ENCODE assay signal across 8 cellular contexts in the genomic region with DNA sequence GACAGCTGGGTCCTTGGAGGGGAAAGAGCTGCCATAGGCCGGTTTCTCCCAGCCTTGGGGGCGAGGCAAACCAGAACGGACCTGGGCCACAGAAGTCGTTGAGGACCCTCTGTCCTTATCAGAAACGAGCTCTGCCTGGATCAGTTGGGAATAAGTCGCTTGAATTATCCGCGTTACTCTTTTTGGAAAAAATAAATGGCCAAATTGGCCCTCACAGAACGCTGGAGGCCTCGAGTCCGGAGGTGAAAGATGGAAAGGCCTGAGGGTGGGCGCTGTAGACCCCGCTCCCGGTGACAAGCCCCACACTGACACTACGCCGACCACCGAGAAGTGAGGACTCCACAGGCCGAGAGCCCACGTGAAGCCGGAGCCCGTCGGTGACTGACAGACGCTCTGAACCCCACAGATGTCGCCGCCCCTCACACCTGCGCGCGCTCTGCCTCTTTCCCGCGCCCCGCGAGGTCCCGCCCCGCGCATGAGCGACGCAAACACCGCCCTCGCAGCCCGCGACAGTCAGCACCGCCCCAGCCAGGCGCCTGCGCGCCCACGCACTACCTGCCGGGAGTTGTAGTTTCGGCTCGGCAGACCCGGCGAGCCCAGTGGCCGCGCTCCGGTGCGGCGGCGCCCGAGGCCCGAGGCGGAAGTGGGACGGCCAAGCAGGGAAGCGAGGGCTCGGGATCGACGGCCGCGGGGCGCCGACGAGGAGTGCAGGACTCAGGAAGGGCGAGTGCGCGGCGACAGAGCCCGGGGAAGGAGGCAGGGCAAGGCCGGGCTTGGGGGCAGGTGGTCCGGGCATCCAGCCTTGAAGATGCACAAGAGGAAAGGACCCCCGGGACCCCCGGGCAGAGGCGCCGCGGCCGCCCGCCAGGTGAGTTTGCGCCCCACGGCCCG. TPM values are rescaled to one million over a fixed set of nuclear protein-coding genes. Genes with fewer than 3 reads are reported as not detected.
DNase-seq lines count a peak whose midpoint lies in the region; ATAC-seq and TF ChIP-seq lines count a peak whose summit lies in the region.

A gene (minus strand): TSS at position 484 of the 891 bp plus-strand sequence. CDS start 1,225 bp downstream, outside the sequence.
A gene (plus strand): TSS at position 568 of the 891 bp plus-strand sequence. CDS start 241 bp downstream, at position 809.

- peak within 1 kb of the TSS; percentile 89 for H3K4me3 ChIP-seq in LNCaP clone FGC (ENCODE audit: low read depth, low read length)
- peak within 1 kb of the TSS; percentile 91 for H3K4me3 ChIP-seq in neural cell (ENCODE audit: low read length)

- POLR2A ChIA-PET in RWPE1 (lab: Yijun Ruan, JAX; ENCODE audit: low non-redundant PET): interaction anchor here (0.6 kb wide), 1 partner anchor 19 kb away, joined by 3 read pairs; no protein-coding TSS in a partner anchor

- H3K9me3 Mint-ChIP-seq in stimulated activated naive CD8-positive, alpha-beta T cell treated with anti-CD3 and anti-CD28 coated beads, Interleukin-15, amount 100 ng/mL, for 72 hours: peaks cover 0 to 6% of the 10 kb centered on the region in 2 donors

- peaks cover 4% of the 10 kb centered on the region for H3K79me2 ChIP-seq in neural cell (replicated peaks; ENCODE audit: insufficient read depth, low read length)

- ATAC-seq in GM21786 (IDR thresholded peaks at IDR 0.05; ENCODE audit: unreplicated experiment): peak; percentile 82
- peak; percentile 98 for ATAC-seq in stimulated activated naive CD8-positive, alpha-beta T cell treated with anti-CD3 and anti-CD28 coated beads, Interleukin-15, amount 100 ng/mL, for 72 hours

- H3K4me1 Mint-ChIP-seq in stimulated activated naive CD8-positive, alpha-beta T cell treated with anti-CD3 and anti-CD28 coated beads, Interleukin-15, amount 100 ng/mL, for 72 hours: peaks cover 39% of the 10 kb centered on the region

- H3K9me3 ChIP-seq in neural cell (ENCODE audit: low read length): no peaks in the 10 kb centered on the region

- H3K4me3 Mint-ChIP-seq in stimulated activated naive CD8-positive, alpha-beta T cell treated with anti-CD3 and anti-CD28 coated beads, Interleukin-15, amount 100 ng/mL, for 72 hours: peak within 1 kb of the TSS; percentile 87 to 95

- DNase-seq in DMS79 treated with DMSO at 0.1 percent for 48 hours (lab: John Stamatoyannopoulos, UW): peak; percentile 91
- DNase-seq in LNCaP clone FGC (ENCODE audit: low read depth): peak; percentile 45
- peak; percentile 98 for DNase-seq in RWPE1 (ENCODE audit: low spot score)
- peak; percentile 91 for DNase-seq in activated effector memory CD4-positive, alpha-beta T cell treated with Interleukin-2 at 50 U/mL for 16 hours
- DNase-seq in fibroblast of the conjunctiva (ENCODE audit: low read depth): peak; percentile 56
- peak; percentile 94 to 96 for DNase-seq in stimulated activated naive CD8-positive, alpha-beta T cell treated with anti-CD3 and anti-CD28 coated beads, Interleukin-15, amount 100 ng/mL, for 72 hours

- no peaks in the 10 kb centered on the region for H4K20me1 ChIP-seq in neural cell (ENCODE audit: insufficient read depth)

- peak; percentile 19 for TF ChIP-seq EP300 in neural cell (conservative IDR thresholded peaks at IDR 0.05; ENCODE audit: poor library complexity, severe bottlenecking)

- peak; percentile 37 for TF ChIP-seq RAD21 in neural cell (conservative IDR thresholded peaks at IDR 0.05)

- no peaks in the 10 kb centered on the region for H3K9me2 ChIP-seq in neural cell (ENCODE audit: insufficient read depth, low read length)

- peak within 1 kb of the TSS; percentile 85 for H3K4me2 ChIP-seq in neural cell (ENCODE audit: low read length)

- H3K27me3 ChIP-seq in neural cell (ENCODE audit: insufficient read depth, low read depth, low read length): no peaks in the 10 kb centered on the region

- H3K27ac ChIP-seq in RWPE1 (peak within 1 kb of the TSS; percentile 74), neural cell (ENCODE audit: low read length) (no peak within 1 kb of the TSS)

- H3K27me3 Mint-ChIP-seq in stimulated activated naive CD8-positive, alpha-beta T cell treated with anti-CD3 and anti-CD28 coated beads, Interleukin-15, amount 100 ng/mL, for 72 hours: no peaks in the 10 kb centered on the region

- H3K36me3 ChIP-seq in neural cell (ENCODE audit: insufficient read depth, low read length): no peaks in the 10 kb centered on the region

- H3K27ac Mint-ChIP-seq in stimulated activated naive CD8-positive, alpha-beta T cell treated with anti-CD3 and anti-CD28 coated beads, Interleukin-15, amount 100 ng/mL, for 72 hours: peak within 1 kb of the TSS; percentile 92 to 95

- H2AFZ ChIP-seq in neural cell (ENCODE audit: low read depth, low read length): peak within 1 kb of the TSS; percentile 66

- H3F3A ChIP-seq in neural cell (ENCODE audit: insufficient read depth, low read length, poor library complexity, severe bottlenecking): no peaks in the 10 kb centered on the region

- H3K9ac ChIP-seq in neural cell (ENCODE audit: low read length): peak within 1 kb of the TSS; percentile 80

- CTCF ChIA-PET in RWPE1 (lab: Yijun Ruan, JAX): no interaction called here

- TF ChIP-seq CTCF in LNCaP clone FGC (IDR thresholded peaks at IDR 0.05; ENCODE audit: control insufficient read depth, extremely low read depth, insufficient read depth): 0 out of 2 replicates have a peak, but pooled peaks have one; percentile 13
- no peak for TF ChIP-seq CTCF in RWPE1 (conservative IDR thresholded peaks at IDR 0.05; ENCODE audit: low read depth)
- TF ChIP-seq CTCF in neural cell (IDR thresholded peaks at IDR 0.05; ENCODE audit: poor library complexity, severe bottlenecking): no peak

TF ChIP-seq in neural cell, 6 proteins besides CTCF, POLR2A, EP300 and RAD21:
- TF ChIP-seq SMC3 (conservative IDR thresholded peaks at IDR 0.05; ENCODE audit: poor library complexity) (peak; percentile 16), POLR2AphosphoS5 (IDR thresholded peaks at IDR 0.05) (peak; percentile 66)
- TF ChIP-seq, protein P1, sequence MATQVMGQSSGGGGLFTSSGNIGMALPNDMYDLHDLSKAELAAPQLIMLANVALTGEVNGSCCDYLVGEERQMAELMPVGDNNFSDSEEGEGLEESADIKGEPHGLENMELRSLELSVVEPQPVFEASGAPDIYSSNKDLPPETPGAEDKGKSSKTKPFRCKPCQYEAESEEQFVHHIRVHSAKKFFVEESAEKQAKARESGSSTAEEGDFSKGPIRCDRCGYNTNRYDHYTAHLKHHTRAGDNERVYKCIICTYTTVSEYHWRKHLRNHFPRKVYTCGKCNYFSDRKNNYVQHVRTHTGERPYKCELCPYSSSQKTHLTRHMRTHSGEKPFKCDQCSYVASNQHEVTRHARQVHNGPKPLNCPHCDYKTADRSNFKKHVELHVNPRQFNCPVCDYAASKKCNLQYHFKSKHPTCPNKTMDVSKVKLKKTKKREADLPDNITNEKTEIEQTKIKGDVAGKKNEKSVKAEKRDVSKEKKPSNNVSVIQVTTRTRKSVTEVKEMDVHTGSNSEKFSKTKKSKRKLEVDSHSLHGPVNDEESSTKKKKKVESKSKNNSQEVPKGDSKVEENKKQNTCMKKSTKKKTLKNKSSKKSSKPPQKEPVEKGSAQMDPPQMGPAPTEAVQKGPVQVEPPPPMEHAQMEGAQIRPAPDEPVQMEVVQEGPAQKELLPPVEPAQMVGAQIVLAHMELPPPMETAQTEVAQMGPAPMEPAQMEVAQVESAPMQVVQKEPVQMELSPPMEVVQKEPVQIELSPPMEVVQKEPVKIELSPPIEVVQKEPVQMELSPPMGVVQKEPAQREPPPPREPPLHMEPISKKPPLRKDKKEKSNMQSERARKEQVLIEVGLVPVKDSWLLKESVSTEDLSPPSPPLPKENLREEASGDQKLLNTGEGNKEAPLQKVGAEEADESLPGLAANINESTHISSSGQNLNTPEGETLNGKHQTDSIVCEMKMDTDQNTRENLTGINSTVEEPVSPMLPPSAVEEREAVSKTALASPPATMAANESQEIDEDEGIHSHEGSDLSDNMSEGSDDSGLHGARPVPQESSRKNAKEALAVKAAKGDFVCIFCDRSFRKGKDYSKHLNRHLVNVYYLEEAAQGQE (IDR thresholded peaks at IDR 0.05; ENCODE audit: borderline replicate concordance): no peak

RNA-seq across cellular contexts. Expression of the first gene that starts in this region (rescaled TPM):
- 6.2 and 8.5 TPM in 2 replicates for polyA plus RNA-seq in neural cell
- 5.1 and 5.2 TPM in 2 replicates for polyA minus RNA-seq in neural cell

RNA-seq across cellular contexts. Expression of the second gene that starts in this region (rescaled TPM):
- 24.5 and 26.9 TPM in 2 replicates for polyA plus RNA-seq in neural cell
- polyA minus RNA-seq in neural cell: 10.7 and 11.1 TPM in 2 replicates

Comparison
In these comparisons a context has a peak if more than half of its experiments do, and no peak if none do; other contexts are left out.
1. DNase-seq: peak in every context shown above with its lines; median percentile 98 in RWPE1; 95 in stimulated activated naive CD8-positive, alpha-beta T cell treated with anti-CD3 and anti-CD28 coated beads, Interleukin-15, amount 100 ng/mL, for 72 hours; 91 in DMS79 treated with DMSO at 0.1 percent for 48 hours; 91 in activated effector memory CD4-positive, alpha-beta T cell treated with Interleukin-2 at 50 U/mL for 16 hours; 56 in fibroblast of the conjunctiva; 45 in LNCaP clone FGC.